11 cellular contexts compared by ENCODE assay signal in the genomic region with DNA sequence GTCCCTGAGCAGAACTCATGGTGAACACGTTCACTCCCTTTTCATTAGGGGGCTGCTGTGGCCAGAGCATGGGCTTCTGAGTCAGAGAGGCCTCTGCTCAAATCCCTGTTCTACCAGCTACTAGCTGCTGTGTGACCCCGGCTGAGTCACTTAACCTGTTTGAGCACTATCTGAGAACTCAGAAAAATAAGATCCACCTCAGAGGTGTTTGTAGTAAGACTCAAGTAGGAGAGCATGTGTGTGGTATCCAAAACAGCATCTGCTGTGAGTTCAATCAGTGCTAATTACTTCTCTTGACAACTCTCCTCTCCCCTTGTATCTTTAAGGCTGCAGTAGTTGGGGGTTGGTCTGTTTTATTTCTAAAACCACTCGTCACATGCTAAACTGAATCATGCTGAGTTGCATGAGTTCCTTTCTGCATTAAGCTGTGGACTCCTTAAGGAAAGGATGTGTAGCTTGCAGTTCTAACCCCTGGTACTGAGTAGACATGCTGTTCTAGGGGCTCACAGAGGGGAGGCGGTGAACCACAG. TPM values are rescaled to one million over a fixed set of nuclear protein-coding genes. Genes with fewer than 3 reads are reported as not detected.
DNase-seq lines count a peak whose midpoint lies in the region; ATAC-seq and TF ChIP-seq lines count a peak whose summit lies in the region.
"Had no signal": no experiment of that assay in that cellular context is flagged by ENCODE, and none has a peak within 500 bp of the region (broad histone marks: within the 10 kb centered on the region; RNA-seq: fewer than 3 reads in every experiment).

No MANE protein-coding gene starts in this region.

- H3K36me3 ChIP-seq in mesodermal cell (ENCODE audit: control insufficient read depth, insufficient read depth, low read length): no peaks in the 10 kb centered on the region
- H3K36me3 ChIP-seq in naive thymus-derived CD4-positive, alpha-beta T cell (ENCODE audit: control insufficient read depth in 2 of 3, insufficient read depth in 3 of 3, low read length in 3 of 3): no peaks in the 10 kb centered on the region

- H3K36me3 Mint-ChIP-seq in naive thymus-derived CD4-positive, alpha-beta T cell: peaks cover 8 to 32% (median 20%) of the 10 kb centered on the region in 5 donors

- POLR2A ChIA-PET in naive thymus-derived CD4-positive, alpha-beta T cell (lab: Charles Lee): no interaction called here

- H3K27ac Mint-ChIP-seq in naive thymus-derived CD4-positive, alpha-beta T cell: no peak overlapping the region

- intact Hi-C loops in naive thymus-derived CD4-positive, alpha-beta T cell (cut with micrococcal nuclease): no loop called here

- CTCF ChIA-PET in naive thymus-derived CD4-positive, alpha-beta T cell (lab: Charles Lee): no interaction called here

- peak overlapping the region; percentile 59 for H3K27ac ChIP-seq in mesodermal cell (ENCODE audit: low read depth, low read length, severe bottlenecking)
- H3K27ac ChIP-seq in naive thymus-derived CD4-positive, alpha-beta T cell (ENCODE audit: low read depth, low read length): no peak overlapping the region

- peaks cover 0 to 5% (median 0%) of the 10 kb centered on the region in 5 donors for H3K27me3 Mint-ChIP-seq in naive thymus-derived CD4-positive, alpha-beta T cell

- DNase-seq in Daoy (ENCODE audit: low read depth) (peak; percentile 82), NCI-H226 (peak; percentile 85), choroid plexus epithelial cell (ENCODE audit: low read depth) (peak; percentile 95), SIG-M5 treated with dmso at 0.1 percent for 504 hours (lab: John Stamatoyannopoulos, UW; ENCODE audit: unreplicated experiment) (no peak), cerebellar nuclear complex (lab: John Stamatoyannopoulos, UW) (no peak)
- DNase-seq in naive thymus-derived CD4-positive, alpha-beta T cell: no peak
- DNase-seq: activated naive CD4-positive, alpha-beta T cell treated with Interleukin-2 at 50 U/mL for 16 hours; DMS153 had no signal

- peaks cover 5% of the 10 kb centered on the region for H3K4me1 ChIP-seq in mesodermal cell (ENCODE audit: control insufficient read depth, insufficient read depth, low read length, poor library complexity, severe bottlenecking)
- no peaks in the 10 kb centered on the region for H3K4me1 ChIP-seq in naive thymus-derived CD4-positive, alpha-beta T cell (ENCODE audit: control insufficient read depth in 2 of 2, insufficient read depth in 2 of 2, low read length in 2 of 2)

- WGBS in mesodermal cell (ENCODE audit: insufficient coverage in 2 of 2), 2 experiments: 64 to 83% methylated on average over 1 to 3 of the region's 4 CpGs

- H3K4me3 Mint-ChIP-seq in naive thymus-derived CD4-positive, alpha-beta T cell: no peak overlapping the region

- TF ChIP-seq CTCF in choroid plexus epithelial cell (conservative IDR thresholded peaks at IDR 0.05; ENCODE audit: low read depth, low read length): no peak

- no peaks in the 10 kb centered on the region for H3K27me3 ChIP-seq in naive thymus-derived CD4-positive, alpha-beta T cell (ENCODE audit: control insufficient read depth in 2 of 2, insufficient read depth in 2 of 2, low read length in 2 of 2)

- H3K4me3 ChIP-seq in choroid plexus epithelial cell (ENCODE audit: low read depth, low read length): no peak overlapping the region
- no peak overlapping the region for H3K4me3 ChIP-seq in mesodermal cell (ENCODE audit: extremely low read depth, insufficient read depth, low read length, poor library complexity, severe bottlenecking)
- H3K4me3 ChIP-seq in naive thymus-derived CD4-positive, alpha-beta T cell (ENCODE audit: low read length): no peak overlapping the region
- H3K4me3 ChIP-seq: skin epidermis had no signal

- no peak for ATAC-seq in HG03108 (IDR thresholded peaks at IDR 0.05; ENCODE audit: unreplicated experiment)
- ATAC-seq in naive thymus-derived CD4-positive, alpha-beta T cell: no peak

- peaks cover 2 to 21% (median 17%) of the 10 kb centered on the region in 11 donors for H3K9me3 Mint-ChIP-seq in naive thymus-derived CD4-positive, alpha-beta T cell

- H3K4me1 Mint-ChIP-seq in naive thymus-derived CD4-positive, alpha-beta T cell: peaks cover 0 to 4% (median 0%) of the 10 kb centered on the region in 7 donors

- H3K9me3 ChIP-seq in mesodermal cell (ENCODE audit: control insufficient read depth, low read length): peaks cover 15% of the 10 kb centered on the region
- peaks cover 0 to 4% (median 0%) of the 10 kb centered on the region in 3 experiments for H3K9me3 ChIP-seq in naive thymus-derived CD4-positive, alpha-beta T cell (ENCODE audit: control insufficient read depth in 2 of 3, low read length in 3 of 3)

RNA-seq across cellular contexts. Expression of gene JUN, which starts 39.7 kb away (rescaled TPM):
- 161 and 165 TPM in 2 replicates for total RNA-seq in Daoy (2014; rRNA removed; shearing (Covaris generic))
- polyA plus RNA-seq in mesodermal cell (2013, experiment 1 of 2): 40.5 TPM
- polyA plus RNA-seq in mesodermal cell (2013, experiment 2 of 2): 35.1 TPM
- total RNA-seq in naive thymus-derived CD4-positive, alpha-beta T cell: 1,000 to 10,000 TPM in 2 of 5 experiments, 10 to 100 TPM in 3; 17.9 to 1,362 (median 41.2) TPM
- 10 to 100 TPM; 21.9 to 30.1 TPM for polyA plus RNA-seq in naive thymus-derived CD4-positive, alpha-beta T cell

Comparison
In these comparisons a context has a peak if more than half of its experiments do, and no peak if none do; other contexts are left out.
1. DNase-seq: peak in Daoy (single experiment), NCI-H226 (single experiment) and choroid plexus epithelial cell (single experiment); none in SIG-M5 treated with dmso at 0.1 percent for 504 hours (single experiment), naive thymus-derived CD4-positive, alpha-beta T cell (0 of 9) and cerebellar nuclear complex (0 of 2).